8 cellular contexts compared by ENCODE assay signal in genomic region chr9:136564379-136564988, GRCh38. TPM values are rescaled to one million over a fixed set of nuclear protein-coding genes. Genes with fewer than 3 reads are reported as not detected.
DNase-seq lines count a peak whose midpoint lies in the region; ATAC-seq and TF ChIP-seq lines count a peak whose summit lies in the region.

No MANE protein-coding gene starts in this region.

- H3K27ac ChIP-seq in neutrophil, result peak overlapping the region; percentile 97

- DNase-seq in LHCN-M2 (ENCODE audit: low read depth) (peak; percentile 36), dermis microvascular lymphatic vessel endothelial cell (ENCODE audit: low read depth in 2 of 2) (peak; percentile 54 to 86), cerebellar nuclear complex (lab: John Stamatoyannopoulos, UW) (no peak)
- DNase-seq in effector CD8-positive, alpha-beta T cell (lab: John Stamatoyannopoulos, UW), result no peak
- no peak for DNase-seq in activated T-cell treated with anti-CD3 and anti-CD28 coated beads, Interleukin-2, amount 50 U/mL, for 4 hours

- ATAC-seq in GM18870 (IDR thresholded peaks at IDR 0.05; ENCODE audit: unreplicated experiment), result no peak
- ATAC-seq in activated T-cell treated with anti-CD3 and anti-CD28 coated beads, Interleukin-2, amount 50 U/mL, for 4 hours, result no peak

- H3K4me1 Mint-ChIP-seq in activated T-cell treated with anti-CD3 and anti-CD28 coated beads, Interleukin-2, amount 50 U/mL, for 4 hours (ENCODE audit: low read depth), result peaks cover 2% of the 10 kb centered on the region

- H3K9me3 ChIP-seq in neutrophil, result no peaks in the 10 kb centered on the region

- H3K36me3 Mint-ChIP-seq in activated T-cell treated with anti-CD3 and anti-CD28 coated beads, Interleukin-2, amount 50 U/mL, for 4 hours (ENCODE audit: insufficient read depth), result no peaks in the 10 kb centered on the region

- no peaks in the 10 kb centered on the region for H3K36me3 ChIP-seq in neutrophil

- H3K4me3 Mint-ChIP-seq in activated T-cell treated with anti-CD3 and anti-CD28 coated beads, Interleukin-2, amount 50 U/mL, for 4 hours, result no peak overlapping the region

- H3K4me3 ChIP-seq in GM12875 (ENCODE audit: low read depth, low read length) (no peak overlapping the region), neutrophil (ENCODE audit: low read depth in 1 of 2, low read length in 1 of 2) (peak overlapping the region; percentile 33 to 47)

- peaks cover 68 to 78% of the 10 kb centered on the region in 2 experiments for H3K4me1 ChIP-seq in neutrophil (ENCODE audit: control insufficient read depth in 1 of 2, insufficient read depth in 1 of 2, low read depth in 1 of 2, low read length in 1 of 2)

- no peaks in the 10 kb centered on the region for H3K27me3 Mint-ChIP-seq in activated T-cell treated with anti-CD3 and anti-CD28 coated beads, Interleukin-2, amount 50 U/mL, for 4 hours (ENCODE audit: low read depth)

- peak; percentile 35; the same call in 1 of the 2 replicates for TF ChIP-seq CTCF in GM12875 (IDR thresholded peaks at IDR 0.05; ENCODE audit: borderline replicate concordance, insufficient read depth, low read depth, low read length)
- peak; percentile 94 for TF ChIP-seq CTCF in neutrophil (IDR thresholded peaks at IDR 0.05)

- no peaks in the 10 kb centered on the region for H3K9me3 Mint-ChIP-seq in activated T-cell treated with anti-CD3 and anti-CD28 coated beads, Interleukin-2, amount 50 U/mL, for 4 hours

- no peaks in the 10 kb centered on the region for H3K27me3 ChIP-seq in neutrophil

RNA-seq across cellular contexts. Expression of gene NOTCH1, which starts 18.6 kb away (rescaled TPM):
- total RNA-seq in LHCN-M2 (2014; rRNA removed), result 9.1 and 10.8 TPM in 2 replicates
- polyA plus RNA-seq in LHCN-M2 (2012), result 3.7 TPM
- 70.2 and 159 TPM in 2 replicates for total RNA-seq in dermis microvascular lymphatic vessel endothelial cell
- total RNA-seq in activated T-cell treated with anti-CD3 and anti-CD28 coated beads, Interleukin-2, amount 50 U/mL, for 4 hours, result 100 to 1,000 TPM; 124 to 128 (median 125) TPM

Comparison
In these comparisons a context has a peak if more than half of its experiments do, and no peak if none do; other contexts are left out.
1. DNase-seq: peak in LHCN-M2 (single experiment) and dermis microvascular lymphatic vessel endothelial cell (2 of 2); none in cerebellar nuclear complex (0 of 2), effector CD8-positive, alpha-beta T cell (single experiment) and activated T-cell treated with anti-CD3 and anti-CD28 coated beads, Interleukin-2, amount 50 U/mL, for 4 hours (single experiment).